ENCODE assay signal across 8 cellular contexts in genomic region chr9:127388037-127388855, GRCh38. TPM values are rescaled to one million over a fixed set of nuclear protein-coding genes. Genes with fewer than 3 reads are reported as not detected.
DNase-seq lines count a peak whose midpoint lies in the region; ATAC-seq and TF ChIP-seq lines count a peak whose summit lies in the region.

No MANE protein-coding gene starts in this region.

- peaks cover 5 to 26% (median 15%) of the 10 kb centered on the region in 4 donors for H3K4me1 ChIP-seq in transverse colon

- 14 to 32% methylated on average over 4 to 10 of the region's 10 CpGs for WGBS in transverse colon (ENCODE audit: low coverage in 1 of 2), 2 donors

- H3K4me3 ChIP-seq in Jurkat, Clone E6-1 (ENCODE audit: low read length): no peak overlapping the region
- H3K4me3 ChIP-seq in transverse colon: no peak overlapping the region

- no peaks in the 10 kb centered on the region for H3K9me3 Mint-ChIP-seq in effector memory CD8-positive, alpha-beta T cell
- H3K9me3 Mint-ChIP-seq in progenitor cell of endocrine pancreas (ENCODE audit: low read depth): no peaks in the 10 kb centered on the region

- intact Hi-C loops in transverse colon (cut with DNase I; ENCODE audit: low total_unique reads): no loop called here

- no peaks in the 10 kb centered on the region for H3K9me3 ChIP-seq in transverse colon

- H3K36me3 ChIP-seq in transverse colon: no peaks in the 10 kb centered on the region

- no peak for TF ChIP-seq POLR2A in transverse colon (IDR thresholded peaks at IDR 0.05)

- H3K4me3 Mint-ChIP-seq in effector memory CD8-positive, alpha-beta T cell: peak overlapping the region; percentile 9 to 49
- no peak overlapping the region for H3K4me3 Mint-ChIP-seq in progenitor cell of endocrine pancreas (ENCODE audit: low read depth)

- ATAC-seq in GM21529 (IDR thresholded peaks at IDR 0.05; ENCODE audit: unreplicated experiment) (peak; percentile 88), omental fat pad (ENCODE audit: low FRiP score) (peak; percentile 97)
- peak; percentile 98 for ATAC-seq in effector memory CD8-positive, alpha-beta T cell (replicated peaks)

- peak overlapping the region; percentile 86 to 92 for H3K27ac Mint-ChIP-seq in effector memory CD8-positive, alpha-beta T cell
- H3K27ac Mint-ChIP-seq in progenitor cell of endocrine pancreas: no peak overlapping the region

- DNase-seq in CD1c-positive myeloid dendritic cell (ENCODE audit: extremely low spot score) (peak; percentile 73), omental fat pad (ENCODE audit: low spot score) (no peak), transverse colon (peak; percentile 75), progenitor cell of endocrine pancreas (ENCODE audit: low spot score, unreplicated experiment) (no peak)
- peak; percentile 99 for DNase-seq in Jurkat, Clone E6-1 (ENCODE audit: low read depth, low spot score)
- peak; percentile 61 to 85 for DNase-seq in activated CD4-positive, alpha-beta T cell treated with anti-CD3 and anti-CD28 coated beads, Interleukin-2, amount 50 U/mL, for 24 hours (ENCODE audit: low read depth in 1 of 2, low spot score in 1 of 2)
- peak; percentile 81 to 88 (median 81) for DNase-seq in effector memory CD8-positive, alpha-beta T cell

- H3K36me3 Mint-ChIP-seq in effector memory CD8-positive, alpha-beta T cell (ENCODE audit: insufficient read depth): peaks cover 11% of the 10 kb centered on the region
- no peaks in the 10 kb centered on the region for H3K36me3 Mint-ChIP-seq in progenitor cell of endocrine pancreas (ENCODE audit: insufficient read depth)

- TF ChIP-seq EP300 in transverse colon (IDR thresholded peaks at IDR 0.05; ENCODE audit: low read depth): no peak

- TF ChIP-seq CTCF in omental fat pad (IDR thresholded peaks at IDR 0.05): no peak
- no peak for TF ChIP-seq CTCF in transverse colon (IDR thresholded peaks at IDR 0.05)
- no peak for TF ChIP-seq CTCF in progenitor cell of endocrine pancreas (IDR thresholded peaks at IDR 0.05; ENCODE audit: unreplicated experiment)

- peaks cover 22 to 24% of the 10 kb centered on the region in 2 donors for H3K4me1 Mint-ChIP-seq in effector memory CD8-positive, alpha-beta T cell (ENCODE audit: low read depth in 2 of 2)
- H3K4me1 Mint-ChIP-seq in progenitor cell of endocrine pancreas (ENCODE audit: low read depth): peaks cover 5% of the 10 kb centered on the region

- H3K27ac ChIP-seq in transverse colon: peak overlapping the region; percentile 64 to 73 (median 70)

- H3K27me3 Mint-ChIP-seq in effector memory CD8-positive, alpha-beta T cell: peaks cover 51 to 61% of the 10 kb centered on the region in 2 donors
- peaks cover 12% of the 10 kb centered on the region for H3K27me3 Mint-ChIP-seq in progenitor cell of endocrine pancreas

- no peaks in the 10 kb centered on the region for H3K27me3 ChIP-seq in transverse colon

- in situ Hi-C loops in transverse colon (cut with MboI; ENCODE audit: low pct_ligation_motif_present in 1 of 4, low pct_unique_long_range_greater_than_20kb in 1 of 4, low sequenced_read_pairs in 3 of 4): no loop called here

RNA-seq across cellular contexts. Expression of gene SLC2A8, which starts 8.7 kb away (rescaled TPM):
- 10.6 TPM for polyA plus RNA-seq in Jurkat, Clone E6-1 (2012; ENCODE audit: insufficient read depth, insufficient read length)
- total RNA-seq in omental fat pad (10 to 100 TPM; 12.2 to 28.0 (median 17.8) TPM), transverse colon (10 to 100 TPM in 3 of 4 donors, 1 to 10 TPM in 1; 9.6 to 95.8 (median 29.4) TPM), progenitor cell of endocrine pancreas (48.0 and 50.7 TPM in 2 replicates)

RNA-seq across cellular contexts. Expression of gene ZNF79, which starts 35.9 kb away (rescaled TPM):
- polyA plus RNA-seq in Jurkat, Clone E6-1 (2012; ENCODE audit: insufficient read depth, insufficient read length): 4.9 TPM
- total RNA-seq in omental fat pad (10 to 100 TPM in 1 of 4 donors, 1 to 10 TPM in 3; 5.0 to 15.4 (median 6.3) TPM), transverse colon (10 to 100 TPM in 3 of 4 donors, 1 to 10 TPM in 1; 9.4 to 12.3 (median 11.3) TPM), progenitor cell of endocrine pancreas (12.4 and 12.7 TPM in 2 replicates)

Comparison
In these comparisons a context has a peak if more than half of its experiments do, and no peak if none do; other contexts are left out.
1. DNase-seq: peak in CD1c-positive myeloid dendritic cell (single experiment), Jurkat, Clone E6-1 (single experiment), activated CD4-positive, alpha-beta T cell treated with anti-CD3 and anti-CD28 coated beads, Interleukin-2, amount 50 U/mL, for 24 hours (2 of 2), effector memory CD8-positive, alpha-beta T cell (3 of 3) and transverse colon (single experiment); none in omental fat pad (single experiment) and progenitor cell of endocrine pancreas (single experiment).
2. Peak in every context shown above with its lines, with median percentiles within 50 percentile points of each other: ATAC-seq.